Comparison of ENCODE assay signal across 21 cellular contexts in genomic region chr12:109989380-109989779, GRCh38. TPM values are rescaled to one million over a fixed set of nuclear protein-coding genes. Genes with fewer than 3 reads are reported as not detected.
DNase-seq lines count a peak whose midpoint lies in the region; ATAC-seq and TF ChIP-seq lines count a peak whose summit lies in the region.
"Had no signal": no experiment of that assay in that cellular context is flagged by ENCODE, and none has a peak within 500 bp of the region (broad histone marks: within the 10 kb centered on the region; RNA-seq: fewer than 3 reads in every experiment).

No MANE protein-coding gene starts in this region.

- H4K20me1 ChIP-seq in GM23338 (replicated peaks; ENCODE audit: insufficient read depth), result peaks cover 4% of the 10 kb centered on the region

- no peaks in the 10 kb centered on the region for H3K27me3 Mint-ChIP-seq in activated CD4-positive, alpha-beta memory T cell treated with anti-CD3 and anti-CD28 coated beads, Interleukin-2, amount 10 ng/mL, durations not matched to agents 7 days and 5 days
- H3K27me3 Mint-ChIP-seq in activated CD4-positive, alpha-beta memory T cell treated with anti-CD3 and anti-CD28 coated beads for 36 hours, result no peaks in the 10 kb centered on the region
- H3K27me3 Mint-ChIP-seq in GM23338 (ENCODE audit: insufficient read depth, low read depth, poor library complexity), result peaks cover 3% of the 10 kb centered on the region
- no peaks in the 10 kb centered on the region for H3K27me3 Mint-ChIP-seq in endothelial cell (ENCODE audit: unreplicated experiment)
- no peaks in the 10 kb centered on the region for H3K27me3 Mint-ChIP-seq in osteocyte (ENCODE audit: unreplicated experiment)
- H3K27me3 Mint-ChIP-seq: naive thymus-derived CD4-positive, alpha-beta T cell had no signal

- no peak overlapping the region for H2AFZ ChIP-seq in GM23338

- H3K36me3 ChIP-seq in GM23338 (ENCODE audit: insufficient read depth), result peaks cover 8% of the 10 kb centered on the region; the same call in 1 of the 2 replicates

- H3K4me3 Mint-ChIP-seq in activated CD4-positive, alpha-beta memory T cell treated with anti-CD3 and anti-CD28 coated beads, Interleukin-2, amount 10 ng/mL, durations not matched to agents 7 days and 5 days, result no peak overlapping the region
- H3K4me3 Mint-ChIP-seq in activated CD4-positive, alpha-beta memory T cell treated with anti-CD3 and anti-CD28 coated beads for 36 hours, result no peak overlapping the region
- H3K4me3 Mint-ChIP-seq in GM23338, result no peak overlapping the region
- H3K4me3 Mint-ChIP-seq in endothelial cell (ENCODE audit: unreplicated experiment), result peak overlapping the region; percentile 27
- H3K4me3 Mint-ChIP-seq in osteocyte (ENCODE audit: unreplicated experiment), result no peak overlapping the region
- H3K4me3 Mint-ChIP-seq: CD14-positive monocyte; H9; naive thymus-derived CD4-positive, alpha-beta T cell had no signal

- no peaks in the 10 kb centered on the region for H3K27me3 ChIP-seq in GM23338 (ENCODE audit: insufficient read depth)

- no peaks in the 10 kb centered on the region for H3K9me3 Mint-ChIP-seq in activated CD4-positive, alpha-beta memory T cell treated with anti-CD3 and anti-CD28 coated beads, Interleukin-2, amount 10 ng/mL, durations not matched to agents 7 days and 5 days
- no peaks in the 10 kb centered on the region for H3K9me3 Mint-ChIP-seq in activated CD4-positive, alpha-beta memory T cell treated with anti-CD3 and anti-CD28 coated beads for 36 hours
- H3K9me3 Mint-ChIP-seq in GM23338 (no peaks in the 10 kb centered on the region), endothelial cell (ENCODE audit: unreplicated experiment) (no peaks in the 10 kb centered on the region), osteocyte (ENCODE audit: unreplicated experiment) (no peaks in the 10 kb centered on the region)
- H3K9me3 Mint-ChIP-seq: CD14-positive monocyte; H9; naive thymus-derived CD4-positive, alpha-beta T cell had no signal

- POLR2A ChIA-PET in activated CD4-positive, alpha-beta memory T cell treated with anti-CD3 and anti-CD28 coated beads, Interleukin-2, amount 10 ng/mL, durations not matched to agents 7 days and 5 days (lab: Charles Lee), result no interaction called here
- POLR2A ChIA-PET in activated CD4-positive, alpha-beta memory T cell treated with anti-CD3 and anti-CD28 coated beads for 36 hours (lab: Charles Lee), result interaction anchor here (0.9 kb wide), 1 partner anchor 22 kb away, joined by 3 read pairs; no protein-coding TSS in a partner anchor

- peaks cover 18% of the 10 kb centered on the region for H3K79me2 ChIP-seq in GM23338 (replicated peaks; ENCODE audit: insufficient read depth)

- intact Hi-C loops in activated CD4-positive, alpha-beta memory T cell treated with anti-CD3 and anti-CD28 coated beads for 36 hours (cut with micrococcal nuclease), result no loop called here

- DNase-seq in activated CD4-positive, alpha-beta memory T cell treated with anti-CD3 and anti-CD28 coated beads, Interleukin-2, amount 10 ng/mL, durations not matched to agents 7 days and 5 days, result no peak
- no peak for DNase-seq in activated CD4-positive, alpha-beta memory T cell treated with anti-CD3 and anti-CD28 coated beads for 36 hours
- no peak for DNase-seq in GM23338 (ENCODE audit: low spot score)
- DNase-seq in endothelial cell (ENCODE audit: low spot score), result no peak
- peak; percentile 23 for DNase-seq in osteocyte (ENCODE audit: extremely low spot score, unreplicated experiment)
- DNase-seq in Kasumi-1 (lab: John Stamatoyannopoulos, UW), result no peak
- no peak for DNase-seq in stimulated activated CD4-positive, alpha-beta T cell treated with anti-CD3 and anti-CD28 coated beads, Interleukin-2, amount 100 ng/mL, for 48 hours
- DNase-seq: activated CD8-positive, alpha-beta memory T cell treated with anti-CD3 and anti-CD28 coated beads, Interleukin-2, amount 50 U/mL, for 48 hours; activated naive CD4-positive, alpha-beta T cell treated with anti-CD3 and anti-CD28 coated beads, Interleukin-2, amount 50 U/mL, for 16 hours; DMS153; H9; hypothalamus; islet precursor cell; naive thymus-derived CD4-positive, alpha-beta T cell; NCI-H2029 treated with DMSO at 0.1 percent for 48 hours; NCI-H446; stimulated activated CD4-positive, alpha-beta T cell treated with anti-CD3 and anti-CD28 coated beads, Interleukin-4, amount 100 ng/mL, for 24 hours had no signal

- H3K4me2 ChIP-seq in GM23338, result no peak overlapping the region
- H3K4me2 ChIP-seq: smooth muscle cell had no signal

- H3K36me3 Mint-ChIP-seq in activated CD4-positive, alpha-beta memory T cell treated with anti-CD3 and anti-CD28 coated beads, Interleukin-2, amount 10 ng/mL, durations not matched to agents 7 days and 5 days (ENCODE audit: low read depth), result peaks cover 68% of the 10 kb centered on the region
- peaks cover 35% of the 10 kb centered on the region for H3K36me3 Mint-ChIP-seq in activated CD4-positive, alpha-beta memory T cell treated with anti-CD3 and anti-CD28 coated beads for 36 hours
- H3K36me3 Mint-ChIP-seq in GM23338 (ENCODE audit: low read depth) (peaks cover 33% of the 10 kb centered on the region), endothelial cell (ENCODE audit: low read depth, unreplicated experiment) (peaks cover 19% of the 10 kb centered on the region), osteocyte (ENCODE audit: unreplicated experiment) (peaks cover 25% of the 10 kb centered on the region)

- H3K4me3 ChIP-seq in GM23338, result no peak overlapping the region
- H3K4me3 ChIP-seq: GM12878, smooth muscle cell had no signal

- no peak overlapping the region; the same call in 1 of the 2 replicates for H3K27ac ChIP-seq in GM23338 (ENCODE audit: low read depth)

- H3K4me1 ChIP-seq in GM23338 (ENCODE audit: insufficient read depth), result no peaks in the 10 kb centered on the region; the same call in 1 of the 2 replicates

- peak overlapping the region; percentile 49 for H3K27ac Mint-ChIP-seq in activated CD4-positive, alpha-beta memory T cell treated with anti-CD3 and anti-CD28 coated beads, Interleukin-2, amount 10 ng/mL, durations not matched to agents 7 days and 5 days
- H3K27ac Mint-ChIP-seq in activated CD4-positive, alpha-beta memory T cell treated with anti-CD3 and anti-CD28 coated beads for 36 hours, result no peak overlapping the region
- H3K27ac Mint-ChIP-seq in GM23338, result peak overlapping the region; percentile 11; the same call in 1 of the 2 replicates
- H3K27ac Mint-ChIP-seq in endothelial cell (ENCODE audit: unreplicated experiment), result peak overlapping the region; percentile 91
- H3K27ac Mint-ChIP-seq in osteocyte (ENCODE audit: unreplicated experiment), result no peak overlapping the region
- H3K27ac Mint-ChIP-seq: H9 had no signal

- no peak for ATAC-seq in GM23338
- no peak for ATAC-seq in HG03457 (IDR thresholded peaks at IDR 0.05; ENCODE audit: unreplicated experiment)
- ATAC-seq: GM12878; naive thymus-derived CD4-positive, alpha-beta T cell had no signal

- CTCF ChIA-PET in activated CD4-positive, alpha-beta memory T cell treated with anti-CD3 and anti-CD28 coated beads, Interleukin-2, amount 10 ng/mL, durations not matched to agents 7 days and 5 days (lab: Charles Lee), result no interaction called here
- CTCF ChIA-PET in activated CD4-positive, alpha-beta memory T cell treated with anti-CD3 and anti-CD28 coated beads for 36 hours (lab: Charles Lee), result no interaction called here

- no peak for TF ChIP-seq CTCF in GM23338 (conservative IDR thresholded peaks at IDR 0.05; ENCODE audit: low read depth in 2 of 2)
- TF ChIP-seq CTCF in endothelial cell (IDR thresholded peaks at IDR 0.05; ENCODE audit: unreplicated experiment), result no peak
- TF ChIP-seq CTCF in osteocyte (IDR thresholded peaks at IDR 0.05), result no peak

- peaks cover 60% of the 10 kb centered on the region for H3K4me1 Mint-ChIP-seq in activated CD4-positive, alpha-beta memory T cell treated with anti-CD3 and anti-CD28 coated beads, Interleukin-2, amount 10 ng/mL, durations not matched to agents 7 days and 5 days
- H3K4me1 Mint-ChIP-seq in activated CD4-positive, alpha-beta memory T cell treated with anti-CD3 and anti-CD28 coated beads for 36 hours (ENCODE audit: low read depth), result peaks cover 65% of the 10 kb centered on the region
- H3K4me1 Mint-ChIP-seq in GM23338 (peaks cover 12% of the 10 kb centered on the region), endothelial cell (ENCODE audit: unreplicated experiment) (peaks cover 32% of the 10 kb centered on the region), osteocyte (ENCODE audit: unreplicated experiment) (peaks cover 11% of the 10 kb centered on the region)

- no peaks in the 10 kb centered on the region for H3F3A ChIP-seq in GM23338 (replicated peaks; ENCODE audit: low read depth)

- no peaks in the 10 kb centered on the region for H3K9me2 ChIP-seq in GM23338 (ENCODE audit: insufficient read depth)

TF ChIP-seq in GM23338, 12 proteins besides CTCF, POLR2A, EP300 and RAD21:
- TF ChIP-seq JUNB (IDR thresholded peaks at IDR 0.05; ENCODE audit: unreplicated experiment) (no peak), EZH2phosphoT487 (IDR thresholded peaks at IDR 0.05; ENCODE audit: unreplicated experiment) (no peak)

RNA-seq across cellular contexts. Expression of gene GIT2, which starts 6.8 kb away (rescaled TPM):
- total RNA-seq in activated CD4-positive, alpha-beta memory T cell treated with anti-CD3 and anti-CD28 coated beads, Interleukin-2, amount 10 ng/mL, durations not matched to agents 7 days and 5 days, result 100 to 1,000 TPM; 107 to 112 TPM
- total RNA-seq in activated CD4-positive, alpha-beta memory T cell treated with anti-CD3 and anti-CD28 coated beads for 36 hours, result 10 to 100 TPM; 52.1 to 56.7 TPM
- total RNA-seq in GM23338 (2014; rRNA removed; shearing (Covaris generic)), result 20.9 and 23.1 TPM in 2 replicates
- 9.4 and 15.8 TPM in 2 replicates for polyA plus RNA-seq in GM23338 (2016; fragmentation: Nextera tagmentation; extraction: Ambion mirVana)
- total RNA-seq in endothelial cell (ENCODE audit: unreplicated experiment) (89.1 TPM), osteocyte (49.6 and 52.6 TPM in 2 replicates)

RNA-seq across cellular contexts. Expression of gene ANKRD13A, which starts 9.8 kb away (rescaled TPM):
- 10 to 100 TPM; 84.3 to 85.2 TPM for total RNA-seq in activated CD4-positive, alpha-beta memory T cell treated with anti-CD3 and anti-CD28 coated beads, Interleukin-2, amount 10 ng/mL, durations not matched to agents 7 days and 5 days
- total RNA-seq in activated CD4-positive, alpha-beta memory T cell treated with anti-CD3 and anti-CD28 coated beads for 36 hours, result 10 to 100 TPM; 45.0 to 46.6 TPM
- total RNA-seq in GM23338 (2014; rRNA removed; shearing (Covaris generic)), result 24.7 and 25.6 TPM in 2 replicates
- 5.7 and 6.2 TPM in 2 replicates for polyA plus RNA-seq in GM23338 (2016; fragmentation: Nextera tagmentation; extraction: Ambion mirVana)
- total RNA-seq in endothelial cell (ENCODE audit: unreplicated experiment) (55.4 TPM), osteocyte (42.3 and 43.5 TPM in 2 replicates)

RNA-seq across cellular contexts. Expression of gene C12orf76, which starts 58.9 kb away (rescaled TPM):
- total RNA-seq in activated CD4-positive, alpha-beta memory T cell treated with anti-CD3 and anti-CD28 coated beads, Interleukin-2, amount 10 ng/mL, durations not matched to agents 7 days and 5 days, result 10 to 100 TPM; 26.2 to 29.1 TPM
- total RNA-seq in activated CD4-positive, alpha-beta memory T cell treated with anti-CD3 and anti-CD28 coated beads for 36 hours, result 10 to 100 TPM; 14.2 to 17.1 TPM
- 14.5 and 21.7 TPM in 2 replicates for total RNA-seq in GM23338 (2014; rRNA removed; shearing (Covaris generic))
- 11.1 and 14.3 TPM in 2 replicates for polyA plus RNA-seq in GM23338 (2016; fragmentation: Nextera tagmentation; extraction: Ambion mirVana)
- 21.9 TPM for total RNA-seq in endothelial cell (ENCODE audit: unreplicated experiment)
- 13.7 and 14.5 TPM in 2 replicates for total RNA-seq in osteocyte

Comparison
In these comparisons a context has a peak if more than half of its experiments do, and no peak if none do; other contexts are left out.
1. H3K27ac Mint-ChIP-seq: peak in activated CD4-positive, alpha-beta memory T cell treated with anti-CD3 and anti-CD28 coated beads, Interleukin-2, amount 10 ng/mL, durations not matched to agents 7 days and 5 days (single experiment), GM23338 (single experiment) and endothelial cell (single experiment); none in activated CD4-positive, alpha-beta memory T cell treated with anti-CD3 and anti-CD28 coated beads for 36 hours (single experiment) and osteocyte (single experiment).